Comparison of ENCODE assay signal across 20 cellular contexts in the genomic region with DNA sequence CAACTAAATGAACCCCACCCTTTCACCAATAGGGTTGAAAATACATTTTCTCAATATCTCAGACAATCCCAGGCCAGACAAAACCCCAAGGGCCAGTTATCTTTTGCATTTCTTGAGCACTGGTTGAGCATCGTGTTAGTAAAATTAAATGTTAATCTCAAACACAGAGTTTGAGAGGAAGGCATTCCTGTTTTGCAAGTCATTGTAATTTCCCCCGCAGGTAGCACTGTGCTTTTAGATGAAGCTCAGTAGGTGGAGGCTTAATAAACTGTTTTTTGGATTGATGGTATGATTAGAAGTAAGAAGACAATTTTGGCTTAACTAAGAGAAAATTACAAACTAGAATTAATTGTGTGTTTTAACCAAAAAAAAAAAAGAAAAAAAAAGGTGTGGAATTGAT.
"Had no signal": no experiment of that assay in that cellular context is flagged by ENCODE, and none has a peak within 500 bp of the region (broad histone marks: within the 10 kb centered on the region; RNA-seq: fewer than 3 reads in every experiment).

No MANE protein-coding gene starts in this region.

- H3K4me3 ChIP-seq: coronary artery, heart left ventricle, sigmoid colon, skin epidermis, testis, tibial nerve had no signal

- H3K4me1 ChIP-seq: heart left ventricle, testis, tibial nerve had no signal

- H3K27me3 Mint-ChIP-seq: stimulated activated naive CD8-positive, alpha-beta T cell treated with anti-CD3 and anti-CD28 coated beads, Interleukin-15, amount 100 ng/mL, for 72 hours had no signal

- ATAC-seq: esophagus mucosa; heart left ventricle; left lobe of liver; natural killer cell; stimulated activated naive B cell treated with anti-CD40 and anti-IgM and Interleukin-4, amounts not matched to agents 10 μg/mL and 1 μg/mL and 100 μg/mL, for 72 hours; stimulated activated naive CD8-positive, alpha-beta T cell treated with anti-CD3 and anti-CD28 coated beads, Interleukin-15, amount 100 ng/mL, for 72 hours had no signal

- H3K36me3 ChIP-seq: heart left ventricle, sigmoid colon, tibial nerve had no signal

- H3K9me3 Mint-ChIP-seq: stimulated activated naive B cell treated with anti-CD40 and anti-IgM and Interleukin-4, amounts not matched to agents 10 μg/mL and 1 μg/mL and 100 μg/mL, for 72 hours had no signal

- H3K9me3 ChIP-seq: heart left ventricle, sigmoid colon, testis, tibial nerve had no signal

- FAIRE-seq: frontal cortex had no signal

- H3K27ac Mint-ChIP-seq: natural killer cell; stimulated activated naive B cell treated with anti-CD40 and anti-IgM and Interleukin-4, amounts not matched to agents 10 μg/mL and 1 μg/mL and 100 μg/mL, for 72 hours; stimulated activated naive CD8-positive, alpha-beta T cell treated with anti-CD3 and anti-CD28 coated beads, Interleukin-15, amount 100 ng/mL, for 72 hours had no signal

- H3K36me3 Mint-ChIP-seq: stimulated activated naive B cell treated with anti-CD40 and anti-IgM and Interleukin-4, amounts not matched to agents 10 μg/mL and 1 μg/mL and 100 μg/mL, for 72 hours had no signal

- H3K27me3 ChIP-seq: heart left ventricle, sigmoid colon, testis, tibial nerve had no signal

- H3K4me1 Mint-ChIP-seq: natural killer cell; neural crest cell; stimulated activated naive CD8-positive, alpha-beta T cell treated with anti-CD3 and anti-CD28 coated beads, Interleukin-15, amount 100 ng/mL, for 72 hours had no signal

- H3K27ac ChIP-seq: coronary artery, heart left ventricle, sigmoid colon, skin epidermis, testis, tibial nerve had no signal

- DNase-seq: effector CD4-positive, alpha-beta T cell; heart left ventricle; hypothalamus; islet precursor cell; mammary epithelial cell; natural killer cell; posterior cingulate gyrus; sigmoid colon; stimulated activated CD4-positive, alpha-beta T cell treated with anti-CD3 and anti-CD28 coated beads, Interleukin-2, amount 100 ng/mL, for 24 hours; stimulated activated CD4-positive, alpha-beta T cell treated with anti-CD3 and anti-CD28 coated beads, Interleukin-4, amount 100 ng/mL, for 4 hours; stimulated activated naive B cell treated with anti-CD40 and anti-IgM and Interleukin-4, amounts not matched to agents 10 μg/mL and 1 μg/mL and 100 μg/mL, for 72 hours; stimulated activated naive CD8-positive, alpha-beta T cell treated with anti-CD3 and anti-CD28 coated beads, Interleukin-15, amount 100 ng/mL, for 72 hours; testis had no signal

- H3K4me3 Mint-ChIP-seq: natural killer cell; neural crest cell; stimulated activated naive B cell treated with anti-CD40 and anti-IgM and Interleukin-4, amounts not matched to agents 10 μg/mL and 1 μg/mL and 100 μg/mL, for 72 hours; stimulated activated naive CD8-positive, alpha-beta T cell treated with anti-CD3 and anti-CD28 coated beads, Interleukin-15, amount 100 ng/mL, for 72 hours had no signal
